17 cellular contexts compared by ENCODE assay signal in the genomic region with DNA sequence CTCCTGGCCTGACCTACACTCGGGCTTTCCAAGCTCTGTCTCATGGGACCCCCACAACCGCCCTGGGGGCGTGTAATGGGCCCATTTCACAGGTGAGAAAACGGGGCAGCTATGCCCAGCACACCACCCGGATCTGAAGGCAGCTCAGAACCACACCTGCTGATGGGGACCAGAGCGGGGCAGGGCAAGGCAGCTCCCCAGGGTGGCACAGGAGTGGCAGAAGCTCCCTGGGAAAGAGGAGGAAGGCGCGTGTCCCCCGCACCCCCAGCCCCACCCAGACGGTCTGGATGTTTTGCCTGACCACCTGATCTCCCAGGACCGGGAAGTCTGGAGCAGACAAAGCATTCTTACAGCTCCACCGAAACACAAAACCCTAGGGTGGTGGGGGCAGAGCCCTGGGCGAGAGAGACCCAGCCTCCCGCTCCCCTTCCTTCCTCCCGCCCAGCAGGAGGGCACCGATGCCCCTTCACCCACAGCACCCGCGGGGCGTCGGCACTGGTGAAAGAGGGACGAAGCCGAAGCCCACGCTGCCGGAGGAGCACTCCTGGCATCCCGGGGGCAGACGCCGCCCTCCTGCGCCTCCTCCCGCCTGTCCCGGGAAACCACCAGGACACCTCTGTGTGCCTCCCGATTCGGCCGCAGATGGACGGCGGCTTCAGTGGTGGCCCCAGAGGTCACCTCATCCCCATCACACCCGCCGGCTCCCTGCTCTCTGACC. TPM values are rescaled to one million over a fixed set of nuclear protein-coding genes. Genes with fewer than 3 reads are reported as not detected.
DNase-seq lines count a peak whose midpoint lies in the region; ATAC-seq and TF ChIP-seq lines count a peak whose summit lies in the region.
"Had no signal": no experiment of that assay in that cellular context is flagged by ENCODE, and none has a peak within 500 bp of the region (broad histone marks: within the 10 kb centered on the region; RNA-seq: fewer than 3 reads in every experiment).

No MANE protein-coding gene starts in this region.

- H3K36me3 ChIP-seq in esophagus squamous epithelium (peaks cover 0 to 27% (median 0%) of the 10 kb centered on the region in 3 donors), psoas muscle (ENCODE audit: insufficient read depth in 1 of 2, low read depth in 1 of 2) (peaks cover 0 to 4% of the 10 kb centered on the region in 2 donors), SJCRH30 (no peaks in the 10 kb centered on the region)

- H3K4me1 ChIP-seq in esophagus squamous epithelium = peaks cover 74 to 97% (median 90%) of the 10 kb centered on the region in 3 donors
- peaks cover 43% of the 10 kb centered on the region for H3K4me1 ChIP-seq in psoas muscle
- H3K4me1 ChIP-seq in SJCRH30 = peaks cover 39% of the 10 kb centered on the region

- CTCF ChIA-PET in CD4-positive, alpha-beta T cell (lab: Charles Lee) = no interaction called here
- CTCF ChIA-PET in T-cell (lab: Charles Lee) = no interaction called here

- DNase-seq in CD4-positive, alpha-beta T cell = no peak
- no peak for DNase-seq in T-cell
- no peak for DNase-seq in esophagus squamous epithelium (lab: John Stamatoyannopoulos, UW)
- DNase-seq in psoas muscle = no peak
- DNase-seq in kidney glomerular epithelial cell (lab: John Stamatoyannopoulos, UW) = no peak
- DNase-seq in dermis blood vessel endothelial cell = no peak
- no peak for DNase-seq in SJCRH30
- DNase-seq in NCI-H748 treated with DMSO at 0.1 percent for 48 hours (lab: John Stamatoyannopoulos, UW) = no peak
- DNase-seq: activated CD8-positive, alpha-beta memory T cell treated with anti-CD3 and anti-CD28 coated beads for 24 hours; amniotic stem cell; CD8-positive, alpha-beta memory T cell; NCI-H510A treated with DMSO at 0.1 percent for 48 hours; posterior cingulate gyrus; stimulated activated CD4-positive, alpha-beta T cell treated with anti-CD3 and anti-CD28 coated beads, Interleukin-4, amount 100 ng/mL, for 1 hour; stimulated activated naive CD4-positive, alpha-beta T cell; T-helper 9 cell had no signal

- no peak for TF ChIP-seq CTCF in CD4-positive, alpha-beta T cell (IDR thresholded peaks at IDR 0.05)
- TF ChIP-seq CTCF in esophagus squamous epithelium (IDR thresholded peaks at IDR 0.05) (no peak), psoas muscle (IDR thresholded peaks at IDR 0.05) (no peak)

- H3K9me3 Mint-ChIP-seq in CD4-positive, alpha-beta T cell = no peaks in the 10 kb centered on the region
- no peaks in the 10 kb centered on the region for H3K9me3 Mint-ChIP-seq in T-cell
- H3K9me3 Mint-ChIP-seq: CD8-positive, alpha-beta memory T cell had no signal

- H3K27me3 ChIP-seq in CD4-positive, alpha-beta T cell (ENCODE audit: control insufficient read depth, insufficient read depth, low read length) = no peaks in the 10 kb centered on the region
- H3K27me3 ChIP-seq in esophagus squamous epithelium (no peaks in the 10 kb centered on the region), psoas muscle (ENCODE audit: insufficient read depth in 3 of 3, low read length in 2 of 3) (peaks cover 0 to 3% (median 0%) of the 10 kb centered on the region in 3 donors), SJCRH30 (no peaks in the 10 kb centered on the region)

- intact Hi-C loops in CD4-positive, alpha-beta T cell (cut with DNase I, micrococcal nuclease) = no loop called here
- intact Hi-C loops in esophagus squamous epithelium (cut with DNase I) (no loop called here), psoas muscle (cut with DNase I) (loop anchor here in 1 of 2 donors (5.0 kb wide), 1 partner anchor 34 kb away; no protein-coding TSS in a partner anchor)

- no peak for ATAC-seq in CD4-positive, alpha-beta T cell (ENCODE audit: poor library complexity)
- ATAC-seq in T-cell (replicated peaks in 1 of 4) (no peak), psoas muscle (no peak)
- ATAC-seq: HCT116 had no signal

- H3K27ac Mint-ChIP-seq in CD4-positive, alpha-beta T cell = peak overlapping the region; percentile 76
- H3K27ac Mint-ChIP-seq in T-cell = peak overlapping the region; percentile 61 to 83

- 66 to 69% methylated on average over 6 of the region's 37 CpGs for WGBS in esophagus squamous epithelium, 2 donors
- WGBS in psoas muscle, 3 donors = 65 to 75% (median 71%) methylated on average over 31 to 37 of the region's 37 CpGs

- H3K4me1 Mint-ChIP-seq in CD4-positive, alpha-beta T cell (ENCODE audit: low read depth) = peaks cover 33% of the 10 kb centered on the region
- H3K4me1 Mint-ChIP-seq in T-cell = peaks cover 41 to 57% (median 42%) of the 10 kb centered on the region in 3 donors

- H3K4me3 ChIP-seq in esophagus squamous epithelium (no peak overlapping the region), psoas muscle (peak overlapping the region; percentile 38), SJCRH30 (no peak overlapping the region)

- TF ChIP-seq POLR2A in esophagus squamous epithelium (IDR thresholded peaks at IDR 0.05) = no peak

- no peaks in the 10 kb centered on the region for H3K9me3 ChIP-seq in CD4-positive, alpha-beta T cell (ENCODE audit: control insufficient read depth, low read length)
- H3K9me3 ChIP-seq in esophagus squamous epithelium = no peaks in the 10 kb centered on the region
- H3K9me3 ChIP-seq in psoas muscle = no peaks in the 10 kb centered on the region
- H3K9me3 ChIP-seq in SJCRH30 (replicated peaks) = no peaks in the 10 kb centered on the region

- H3K27ac ChIP-seq in CD4-positive, alpha-beta T cell (ENCODE audit: low read depth, low read length) = no peak overlapping the region
- H3K27ac ChIP-seq in esophagus squamous epithelium (peak overlapping the region; percentile 40 to 86 (median 73)), psoas muscle (no peak overlapping the region), SJCRH30 (no peak overlapping the region)

- POLR2A ChIA-PET in CD4-positive, alpha-beta T cell (lab: Charles Lee) = interaction anchor here (1.5 to 6.0 kb wide), 2 partner anchors 8 to 32 kb away, joined by 3 to 49 read pairs; no protein-coding TSS in a partner anchor
- POLR2A ChIA-PET in T-cell (lab: Charles Lee) = interaction anchor here in 1 of 2 donors (0.6 kb wide), 1 partner anchor 11 kb away, joined by 13 read pairs; no protein-coding TSS in a partner anchor

- no peaks in the 10 kb centered on the region for H3K36me3 Mint-ChIP-seq in CD4-positive, alpha-beta T cell (ENCODE audit: low read depth)
- H3K36me3 Mint-ChIP-seq in T-cell = no peaks in the 10 kb centered on the region
- H3K36me3 Mint-ChIP-seq: CD8-positive, alpha-beta memory T cell had no signal

- no peaks in the 10 kb centered on the region for H3K27me3 Mint-ChIP-seq in CD4-positive, alpha-beta T cell
- H3K27me3 Mint-ChIP-seq in T-cell = no peaks in the 10 kb centered on the region
- H3K27me3 Mint-ChIP-seq: CD8-positive, alpha-beta memory T cell had no signal

- H3K4me3 Mint-ChIP-seq in CD4-positive, alpha-beta T cell = no peak overlapping the region
- H3K4me3 Mint-ChIP-seq in T-cell = peak overlapping the region in 2 of 3 donors; percentile 21 to 81

RNA-seq across cellular contexts. Expression of gene NOTCH1, which starts 14.5 kb away (rescaled TPM):
- 10 to 100 TPM; 30.8 to 34.2 TPM for total RNA-seq in CD4-positive, alpha-beta T cell
- total RNA-seq in T-cell = 10 to 100 TPM; 50.1 to 96.1 (median 84.1) TPM
- 10 to 100 TPM; 32.0 to 40.8 (median 36.2) TPM for total RNA-seq in esophagus squamous epithelium
- total RNA-seq in psoas muscle = 10 to 100 TPM in 3 of 4 donors, 1 to 10 TPM in 1; 8.7 to 15.4 (median 12.3) TPM
- polyA plus RNA-seq in psoas muscle = 1 to 10 TPM; 1.8 to 3.8 (median 2.9) TPM
- 157 and 319 TPM in 2 replicates for total RNA-seq in dermis blood vessel endothelial cell
- 25.8 and 28.5 TPM in 2 replicates for total RNA-seq in SJCRH30 (2014; rRNA removed; shearing (Covaris generic))

RNA-seq across cellular contexts. Expression of gene SEC16A, which starts 48.5 kb away (rescaled TPM):
- 10 to 100 TPM; 73.0 to 75.0 TPM for total RNA-seq in CD4-positive, alpha-beta T cell
- total RNA-seq in T-cell (10 to 100 TPM; 76.3 to 99.0 (median 92.4) TPM), esophagus squamous epithelium (10 to 100 TPM; 31.2 to 49.1 (median 38.6) TPM), psoas muscle (10 to 100 TPM; 31.5 to 40.0 (median 37.0) TPM), dermis blood vessel endothelial cell (20.8 and 43.8 TPM in 2 replicates)
- polyA plus RNA-seq in psoas muscle = 10 to 100 TPM; 22.3 to 27.6 (median 26.1) TPM
- total RNA-seq in SJCRH30 (2014; rRNA removed; shearing (Covaris generic)) = 44.5 and 47.7 TPM in 2 replicates

Comparison
In these comparisons a context has a peak if more than half of its experiments do, and no peak if none do; other contexts are left out.
1. H3K27ac ChIP-seq: peak in esophagus squamous epithelium (4 of 4); none in CD4-positive, alpha-beta T cell (single experiment), psoas muscle (single experiment) and SJCRH30 (single experiment).